In the genomic region with DNA sequence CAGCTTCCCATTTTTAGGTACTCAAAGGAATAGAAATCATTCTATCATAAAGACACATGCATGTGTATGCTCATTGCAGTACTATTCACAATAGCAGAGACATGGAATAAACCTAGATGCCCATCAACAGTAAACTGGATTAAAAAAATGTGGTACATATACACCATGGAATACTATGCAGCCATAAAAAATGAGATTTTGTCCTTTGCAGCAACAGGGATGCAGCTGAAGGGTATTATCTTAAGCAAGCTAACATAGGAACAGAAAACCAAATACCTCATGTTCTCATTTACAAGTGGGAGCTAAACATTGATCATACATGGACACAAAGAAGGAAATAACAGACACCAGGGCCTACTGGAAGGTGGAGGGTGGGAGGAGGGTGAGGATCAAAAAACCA, we compare ENCODE assay signal across 11 cellular contexts. TPM values are rescaled to one million over a fixed set of nuclear protein-coding genes. Genes with fewer than 3 reads are reported as not detected.
"Had no signal": no experiment of that assay in that cellular context is flagged by ENCODE, and none has a peak within 500 bp of the region (broad histone marks: within the 10 kb centered on the region; RNA-seq: fewer than 3 reads in every experiment).

No MANE protein-coding gene starts in this region.

- H3K9ac ChIP-seq: GM23248 had no signal

- DNase-seq: GM23248, GOT3, H7, H9, HCEC 1CT, HFFc6 had no signal

- H3K4me3 ChIP-seq: GM23248, GM23338, HAP-1 had no signal

- H3K36me3 ChIP-seq: HAP-1 had no signal

- H2AFZ ChIP-seq: GM23248, GM23338 had no signal

- H3K27ac ChIP-seq: GM23248 had no signal

- ATAC-seq: GM23338, HCT116 had no signal

- H3K9me3 Mint-ChIP-seq: GM23338, H9 had no signal

- H3K27ac Mint-ChIP-seq: GM23338, H9, HFFc6 had no signal

- H3K4me2 ChIP-seq: GM23338 had no signal

- FAIRE-seq: H54 had no signal

- H3K4me1 ChIP-seq: HAP-1 had no signal

- H3K4me3 Mint-ChIP-seq: GM23338, H9, HFFc6 had no signal

- H3K9me3 ChIP-seq: HAP-1 had no signal

RNA-seq across cellular contexts. Expression of gene COL6A5, which starts 33.1 kb away (rescaled TPM):
- total RNA-seq: GM23248, H4, H7, HFFc6 had no signal
- polyA plus RNA-seq: GM23248 had no signal
